Comparison of ENCODE assay signal across 8 cellular contexts in the genomic region with DNA sequence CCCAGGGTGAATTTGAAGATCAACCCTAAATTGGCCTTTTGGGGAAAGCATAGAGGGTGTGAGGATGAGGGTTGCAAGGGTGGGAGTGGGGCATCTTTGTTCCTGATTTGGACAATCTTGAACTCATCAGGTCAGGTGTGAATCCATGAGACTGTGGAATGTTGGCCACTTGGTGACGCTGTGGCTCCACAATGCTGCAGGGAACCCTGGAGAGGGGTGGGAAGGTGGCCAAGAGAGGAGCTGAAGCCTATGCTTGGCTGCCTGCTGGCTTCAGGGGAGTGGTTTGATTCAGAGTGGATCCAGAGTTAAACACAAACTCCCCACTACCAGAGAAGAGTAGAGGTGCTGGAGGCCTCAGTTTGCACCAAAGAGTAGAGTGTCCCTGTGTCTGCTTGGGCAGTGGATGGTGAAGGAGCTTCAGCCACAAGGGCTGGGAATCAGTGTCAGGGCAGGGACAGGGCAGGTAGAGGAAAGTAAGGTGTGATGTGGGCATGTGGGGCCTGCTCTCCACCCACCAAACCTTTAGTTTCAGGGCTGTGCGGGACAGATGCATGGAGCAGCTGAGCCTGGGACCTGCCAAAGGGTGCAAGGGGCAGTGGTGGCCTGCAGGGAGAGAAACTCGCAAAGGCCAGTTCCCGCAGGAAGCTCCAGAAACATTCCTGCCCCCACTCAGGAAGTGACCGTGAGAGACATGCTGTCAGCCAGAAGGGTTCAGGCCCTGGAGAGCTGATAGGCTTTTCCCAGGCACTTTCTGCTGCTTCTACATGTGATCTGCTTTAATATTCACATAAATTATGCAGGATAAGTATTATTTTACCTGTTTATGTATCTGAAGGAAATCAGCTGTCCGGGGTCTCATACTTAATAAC.
DNase-seq lines count a peak whose midpoint lies in the region; ATAC-seq and TF ChIP-seq lines count a peak whose summit lies in the region.

No MANE protein-coding gene starts in this region.

- H3K79me2 ChIP-seq in DOHH2 (ENCODE audit: control insufficient read depth, low read length) = no peaks in the 10 kb centered on the region

- H2BK12ac ChIP-seq in mesenchymal stem cell (ENCODE audit: low read length in 2 of 2) = no peak overlapping the region

- H3K4me3 ChIP-seq in DOHH2 (ENCODE audit: low read length) (no peak overlapping the region), mesenchymal stem cell (ENCODE audit: insufficient read depth in 1 of 2, low read depth in 1 of 2, low read length in 2 of 2) (no peak overlapping the region)

- peak; percentile 43 for TF ChIP-seq CTCF in DOHH2 (IDR thresholded peaks at IDR 0.05; ENCODE audit: low read depth, low read length, poor library complexity, severe bottlenecking)
- no peak for TF ChIP-seq CTCF in activated CD8-positive, alpha-beta T cell treated with anti-CD3 and anti-CD28 coated beads for 36 hours (IDR thresholded peaks at IDR 0.05)

- no peak overlapping the region for H3K4ac ChIP-seq in mesenchymal stem cell (ENCODE audit: low read depth in 1 of 2, low read length in 2 of 2)

- H3K27ac Mint-ChIP-seq in activated CD8-positive, alpha-beta T cell treated with anti-CD3 and anti-CD28 coated beads for 36 hours = peak overlapping the region; percentile 26

- H2BK15ac ChIP-seq in mesenchymal stem cell (ENCODE audit: low read depth, poor library complexity, severe bottlenecking) = no peak overlapping the region

- no peak overlapping the region for H3K4me3 Mint-ChIP-seq in activated CD8-positive, alpha-beta T cell treated with anti-CD3 and anti-CD28 coated beads for 36 hours

- H3K79me1 ChIP-seq in mesenchymal stem cell (replicated peaks; ENCODE audit: low read length, poor library complexity, severe bottlenecking) = no peaks in the 10 kb centered on the region

- intact Hi-C loops in activated CD8-positive, alpha-beta T cell treated with anti-CD3 and anti-CD28 coated beads for 36 hours (cut with micrococcal nuclease) = no loop called here

- H3K27me3 ChIP-seq in DOHH2 (ENCODE audit: control insufficient read depth, low read length) (peaks cover 24% of the 10 kb centered on the region), mesenchymal stem cell (ENCODE audit: control insufficient read depth in 1 of 2, insufficient read depth in 1 of 2, low read length in 2 of 2) (peaks cover 12 to 18% of the 10 kb centered on the region in 2 experiments)

- H3K4me2 ChIP-seq in DOHH2 (ENCODE audit: low read length) (no peak overlapping the region), mesenchymal stem cell (ENCODE audit: low read length, poor library complexity, severe bottlenecking) (no peak overlapping the region)

- H3K23ac ChIP-seq in mesenchymal stem cell (ENCODE audit: low read length in 2 of 2) = peak overlapping the region in 1 of 2 experiments; percentile 71

- no peak overlapping the region for H4K91ac ChIP-seq in mesenchymal stem cell (ENCODE audit: low read length)

- 45% methylated on average over 4 of the region's 6 CpGs for WGBS in mesenchymal stem cell

- POLR2A ChIA-PET in activated CD8-positive, alpha-beta T cell treated with anti-CD3 and anti-CD28 coated beads for 36 hours (lab: Charles Lee) = interaction anchor here (0.6 kb wide), 1 partner anchor 10 kb away, joined by 3 read pairs; no protein-coding TSS in a partner anchor

- H3K14ac ChIP-seq in mesenchymal stem cell (ENCODE audit: low read length in 2 of 2) = peak overlapping the region in 1 of 2 experiments; percentile 26

- H3F3A ChIP-seq in DOHH2 (ENCODE audit: control insufficient read depth, insufficient read depth) = no peaks in the 10 kb centered on the region

- H3K9me3 ChIP-seq in DOHH2 (ENCODE audit: control insufficient read depth, insufficient read depth, low read length) (no peaks in the 10 kb centered on the region), mesenchymal stem cell (ENCODE audit: control insufficient read depth, low read length) (no peaks in the 10 kb centered on the region)

- H3K9ac ChIP-seq in mesenchymal stem cell (ENCODE audit: low read length) = no peak overlapping the region

- H3K4me1 Mint-ChIP-seq in activated CD8-positive, alpha-beta T cell treated with anti-CD3 and anti-CD28 coated beads for 36 hours (ENCODE audit: low read depth) = peaks cover 23% of the 10 kb centered on the region

- no peak overlapping the region for H3K18ac ChIP-seq in mesenchymal stem cell (ENCODE audit: low read depth in 1 of 2, low read length in 2 of 2)

- H2AK5ac ChIP-seq in mesenchymal stem cell (ENCODE audit: low read length, severe bottlenecking) = no peak overlapping the region

- peak; percentile 55 for DNase-seq in HuH-7 (ENCODE audit: low spot score)
- peak; percentile 53 for DNase-seq in activated CD8-positive, alpha-beta T cell treated with anti-CD3 and anti-CD28 coated beads for 36 hours
- DNase-seq in mesenchymal stem cell = peak; percentile 6
- no peak for DNase-seq in activated effector memory CD4-positive, alpha-beta T cell treated with Interleukin-2 at 50 U/mL for 16 hours
- DNase-seq in GM19238 (ENCODE audit: insufficient read length, low spot score) = no peak

- peaks cover 2% of the 10 kb centered on the region for H3K27me3 Mint-ChIP-seq in activated CD8-positive, alpha-beta T cell treated with anti-CD3 and anti-CD28 coated beads for 36 hours

- no peaks in the 10 kb centered on the region for H3K9me2 ChIP-seq in DOHH2 (replicated peaks; ENCODE audit: control insufficient read depth, low read length)

- H3K9me3 Mint-ChIP-seq in activated CD8-positive, alpha-beta T cell treated with anti-CD3 and anti-CD28 coated beads for 36 hours = no peaks in the 10 kb centered on the region

- no peak overlapping the region for H2BK5ac ChIP-seq in mesenchymal stem cell (ENCODE audit: low read depth, low read length, poor library complexity, severe bottlenecking)

- H3K27ac ChIP-seq in DOHH2 (ENCODE audit: low read depth, low read length) = no peak overlapping the region
- H3K27ac ChIP-seq in mesenchymal stem cell (ENCODE audit: low read length, poor library complexity, severe bottlenecking) = no peak overlapping the region

- H3K4me1 ChIP-seq in DOHH2 (ENCODE audit: control insufficient read depth, low read length) (no peaks in the 10 kb centered on the region), mesenchymal stem cell (ENCODE audit: control insufficient read depth, insufficient read depth, low read depth, low read length) (peaks cover 3% of the 10 kb centered on the region)

- no peaks in the 10 kb centered on the region for H3K36me3 Mint-ChIP-seq in activated CD8-positive, alpha-beta T cell treated with anti-CD3 and anti-CD28 coated beads for 36 hours (ENCODE audit: low read depth)

- peak; percentile 47 for ATAC-seq in activated CD8-positive, alpha-beta T cell treated with anti-CD3 and anti-CD28 coated beads for 36 hours
- ATAC-seq in HG03175 (IDR thresholded peaks at IDR 0.05; ENCODE audit: unreplicated experiment) = no peak
- ATAC-seq in HG03432 (IDR thresholded peaks at IDR 0.05; ENCODE audit: unreplicated experiment) = no peak

- no peak overlapping the region for H4K8ac ChIP-seq in mesenchymal stem cell (ENCODE audit: low read length)

- no peak overlapping the region for H2BK120ac ChIP-seq in mesenchymal stem cell (ENCODE audit: low read depth, low read length)

- CTCF ChIA-PET in activated CD8-positive, alpha-beta T cell treated with anti-CD3 and anti-CD28 coated beads for 36 hours (lab: Charles Lee) = interaction anchor here (0.8 to 2.3 kb wide), 9 partner anchors 9 to 876 kb away, joined by 3 to 10 read pairs (median 4); no protein-coding TSS in a partner anchor

- no peak overlapping the region for H2AFZ ChIP-seq in mesenchymal stem cell (ENCODE audit: low read depth, low read length)

- H3K36me3 ChIP-seq in DOHH2 (ENCODE audit: control insufficient read depth, low read length) = no peaks in the 10 kb centered on the region
- no peaks in the 10 kb centered on the region for H3K36me3 ChIP-seq in mesenchymal stem cell (ENCODE audit: control insufficient read depth in 1 of 2, insufficient read depth in 2 of 2, low read depth in 1 of 2, low read length in 2 of 2)

- no peaks in the 10 kb centered on the region for H4K20me1 ChIP-seq in DOHH2 (ENCODE audit: control insufficient read depth, insufficient read depth, low read depth, low read length)

Comparison
In these comparisons a context has a peak if more than half of its experiments do, and no peak if none do; other contexts are left out.
1. DNase-seq: peak in HuH-7 (single experiment), activated CD8-positive, alpha-beta T cell treated with anti-CD3 and anti-CD28 coated beads for 36 hours (single experiment) and mesenchymal stem cell (single experiment); none in activated effector memory CD4-positive, alpha-beta T cell treated with Interleukin-2 at 50 U/mL for 16 hours (single experiment) and GM19238 (single experiment).